Comparison of ENCODE assay signal across 1 cellular context in genomic region chr13:27219611-27220010, GRCh38.
"Had no signal": no experiment of that assay in that cellular context is flagged by ENCODE, and none has a peak within 500 bp of the region (broad histone marks: within the 10 kb centered on the region; RNA-seq: fewer than 3 reads in every experiment).

No MANE protein-coding gene starts in this region.

- H3K4me3 ChIP-seq: GM12878 had no signal
